In genomic region chr6:138187156-138187555, GRCh38 we compare ENCODE assay signal across 1 cellular context.
TF ChIP-seq lines count a peak whose summit lies in the region.

No MANE protein-coding gene starts in this region.

TF ChIP-seq in HepG2, 621 proteins besides CTCF, POLR2A, EP300 and RAD21:
- no peak for TF ChIP-seq SOX6 (IDR thresholded peaks at IDR 0.05)
- TF ChIP-seq SOX6 (CRISPR knock-in tag; IDR thresholded peaks at IDR 0.05), result peak; percentile 69
- no peak for TF ChIP-seq ZKSCAN5 (CRISPR knock-in tag; IDR thresholded peaks at IDR 0.05)
- no peak for TF ChIP-seq RXRB (CRISPR knock-in tag; IDR thresholded peaks at IDR 0.05; ENCODE audit: borderline replicate concordance)
- TF ChIP-seq, protein P1, sequence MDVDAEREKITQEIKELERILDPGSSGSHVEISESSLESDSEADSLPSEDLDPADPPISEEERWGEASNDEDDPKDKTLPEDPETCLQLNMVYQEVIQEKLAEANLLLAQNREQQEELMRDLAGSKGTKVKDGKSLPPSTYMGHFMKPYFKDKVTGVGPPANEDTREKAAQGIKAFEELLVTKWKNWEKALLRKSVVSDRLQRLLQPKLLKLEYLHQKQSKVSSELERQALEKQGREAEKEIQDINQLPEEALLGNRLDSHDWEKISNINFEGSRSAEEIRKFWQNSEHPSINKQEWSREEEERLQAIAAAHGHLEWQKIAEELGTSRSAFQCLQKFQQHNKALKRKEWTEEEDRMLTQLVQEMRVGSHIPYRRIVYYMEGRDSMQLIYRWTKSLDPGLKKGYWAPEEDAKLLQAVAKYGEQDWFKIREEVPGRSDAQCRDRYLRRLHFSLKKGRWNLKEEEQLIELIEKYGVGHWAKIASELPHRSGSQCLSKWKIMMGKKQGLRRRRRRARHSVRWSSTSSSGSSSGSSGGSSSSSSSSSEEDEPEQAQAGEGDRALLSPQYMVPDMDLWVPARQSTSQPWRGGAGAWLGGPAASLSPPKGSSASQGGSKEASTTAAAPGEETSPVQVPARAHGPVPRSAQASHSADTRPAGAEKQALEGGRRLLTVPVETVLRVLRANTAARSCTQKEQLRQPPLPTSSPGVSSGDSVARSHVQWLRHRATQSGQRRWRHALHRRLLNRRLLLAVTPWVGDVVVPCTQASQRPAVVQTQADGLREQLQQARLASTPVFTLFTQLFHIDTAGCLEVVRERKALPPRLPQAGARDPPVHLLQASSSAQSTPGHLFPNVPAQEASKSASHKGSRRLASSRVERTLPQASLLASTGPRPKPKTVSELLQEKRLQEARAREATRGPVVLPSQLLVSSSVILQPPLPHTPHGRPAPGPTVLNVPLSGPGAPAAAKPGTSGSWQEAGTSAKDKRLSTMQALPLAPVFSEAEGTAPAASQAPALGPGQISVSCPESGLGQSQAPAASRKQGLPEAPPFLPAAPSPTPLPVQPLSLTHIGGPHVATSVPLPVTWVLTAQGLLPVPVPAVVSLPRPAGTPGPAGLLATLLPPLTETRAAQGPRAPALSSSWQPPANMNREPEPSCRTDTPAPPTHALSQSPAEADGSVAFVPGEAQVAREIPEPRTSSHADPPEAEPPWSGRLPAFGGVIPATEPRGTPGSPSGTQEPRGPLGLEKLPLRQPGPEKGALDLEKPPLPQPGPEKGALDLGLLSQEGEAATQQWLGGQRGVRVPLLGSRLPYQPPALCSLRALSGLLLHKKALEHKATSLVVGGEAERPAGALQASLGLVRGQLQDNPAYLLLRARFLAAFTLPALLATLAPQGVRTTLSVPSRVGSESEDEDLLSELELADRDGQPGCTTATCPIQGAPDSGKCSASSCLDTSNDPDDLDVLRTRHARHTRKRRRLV (CRISPR knock-in tag; IDR thresholded peaks at IDR 0.05), result 0 out of 2 replicates have a peak, but pooled peaks have one; percentile 28
- TF ChIP-seq HNF4A (CRISPR knock-in tag; IDR thresholded peaks at IDR 0.05), result peak; percentile 40; the same call in 1 of the 2 replicates
- no peak for TF ChIP-seq SOX13 (IDR thresholded peaks at IDR 0.05)
- peak in 1 of 2 experiments; percentile 42; a peak in 1 of 4 replicates for TF ChIP-seq SOX13 (CRISPR knock-in tag; conservative IDR thresholded peaks at IDR 0.05 in 1 of 2, IDR thresholded peaks at IDR 0.05 in 1 of 2)
- TF ChIP-seq SOX5 (CRISPR knock-in tag; IDR thresholded peaks at IDR 0.05; ENCODE audit: borderline replicate concordance), result 0 out of 2 replicates have a peak, but pooled peaks have one; percentile 28
